In genomic region chr22:17888855-17889254, GRCh38 we compare ENCODE assay signal across 14 cellular contexts.
A peak's percentile ranks its signal among the peaks of the same experiment; 100 is the strongest.
DNase-seq lines count a peak whose midpoint lies in the region; ATAC-seq, FAIRE-seq and TF ChIP-seq lines count a peak whose summit lies in the region.
"Had no signal": no experiment of that assay in that cellular context is flagged by ENCODE, and none has a peak within 500 bp of the region (broad histone marks: within the 10 kb centered on the region; RNA-seq: fewer than 3 reads in every experiment).

No MANE protein-coding gene starts in this region.

- no peak overlapping the region for H3K56ac ChIP-seq in mesendoderm (ENCODE audit: low read length)

- no peak overlapping the region for H2AFZ ChIP-seq in OCI-LY7 (ENCODE audit: low read length)
- H2AFZ ChIP-seq in endothelial cell of umbilical vein (ENCODE audit: low read depth, low read length) = no peak overlapping the region

- H3K27ac ChIP-seq in OCI-LY7 (ENCODE audit: low read depth, low read length, poor library complexity, severe bottlenecking) (no peak overlapping the region), endothelial cell of umbilical vein (ENCODE audit: insufficient read depth, low read depth, low read length) (no peak overlapping the region), mesendoderm (ENCODE audit: low read depth, low read length) (no peak overlapping the region), testis (no peak overlapping the region)
- no peak overlapping the region for H3K27ac ChIP-seq in naive thymus-derived CD4-positive, alpha-beta T cell (ENCODE audit: low read depth, low read length)
- H3K27ac ChIP-seq: BLaER1, SJCRH30 had no signal

- H4K5ac ChIP-seq in mesendoderm (ENCODE audit: low read length) = no peak overlapping the region

- no peaks in the 10 kb centered on the region for H3K9me3 ChIP-seq in OCI-LY7 (ENCODE audit: low read length)
- H3K9me3 ChIP-seq in endothelial cell of umbilical vein (replicated peaks; ENCODE audit: control insufficient read depth, insufficient read depth, low read length) = no peaks in the 10 kb centered on the region
- no peaks in the 10 kb centered on the region for H3K9me3 ChIP-seq in naive thymus-derived CD4-positive, alpha-beta T cell (ENCODE audit: control insufficient read depth in 2 of 3, low read length in 3 of 3)
- no peaks in the 10 kb centered on the region for H3K9me3 ChIP-seq in testis
- H3K9me3 ChIP-seq: BLaER1, SJCRH30 had no signal

- BruUV-seq in OCI-LY7 (replicated peaks; lab: Mats Ljungman, UMichigan) (no TSS peak), endothelial cell of umbilical vein (replicated peaks; lab: Mats Ljungman, UMichigan) (no TSS peak)

- FAIRE-seq in endothelial cell of umbilical vein (lab: Jason Lieb, UNC) = no peak

- no peaks in the 10 kb centered on the region for H3K9me2 ChIP-seq in OCI-LY7 (ENCODE audit: insufficient read depth, low read length)

- no peak overlapping the region for H3K4me3 ChIP-seq in AG10803 (ENCODE audit: low read length)
- H3K4me3 ChIP-seq in OCI-LY7 (ENCODE audit: low read depth, low read length, poor library complexity, severe bottlenecking) = no peak overlapping the region
- no peak overlapping the region for H3K4me3 ChIP-seq in endothelial cell of umbilical vein (replicated peaks in 1 of 3; ENCODE audit: insufficient read depth in 1 of 3, low read depth in 1 of 3, low read length in 3 of 3)
- H3K4me3 ChIP-seq in mesendoderm (ENCODE audit: low read length) = no peak overlapping the region
- no peak overlapping the region for H3K4me3 ChIP-seq in naive thymus-derived CD4-positive, alpha-beta T cell (ENCODE audit: low read length)
- H3K4me3 ChIP-seq in testis = no peak overlapping the region
- H3K4me3 ChIP-seq: BLaER1, SJCRH30 had no signal

- no peak overlapping the region for H2BK15ac ChIP-seq in mesendoderm (replicated peaks; ENCODE audit: low read depth)

- H3K27me3 ChIP-seq in endothelial cell of umbilical vein (ENCODE audit: control insufficient read depth in 2 of 2, insufficient read depth in 2 of 2, low read length in 2 of 2) (no peaks in the 10 kb centered on the region), mesendoderm (ENCODE audit: insufficient read depth, low read length, poor library complexity) (no peaks in the 10 kb centered on the region), testis (no peaks in the 10 kb centered on the region)
- no peaks in the 10 kb centered on the region for H3K27me3 ChIP-seq in naive thymus-derived CD4-positive, alpha-beta T cell (ENCODE audit: control insufficient read depth in 2 of 2, insufficient read depth in 2 of 2, low read length in 2 of 2)
- H3K27me3 ChIP-seq: BLaER1, SJCRH30 had no signal

- no peak overlapping the region for H3K23ac ChIP-seq in mesendoderm (ENCODE audit: low read length)

- no peak for ATAC-seq in naive thymus-derived CD4-positive, alpha-beta T cell
- no peak for ATAC-seq in omental fat pad (ENCODE audit: low FRiP score)
- ATAC-seq: natural killer cell treated with Interleukin-12 subunit alpha and Interleukin-12 subunit beta and Interleukin-15 and Interleukin-18, amount 100 ng/mL, for 72 hours had no signal

- no peak overlapping the region for H3K4me2 ChIP-seq in OCI-LY7 (ENCODE audit: low read length)
- no peak overlapping the region for H3K4me2 ChIP-seq in endothelial cell of umbilical vein (ENCODE audit: insufficient read depth, low read length)
- no peak overlapping the region for H3K4me2 ChIP-seq in mesendoderm (ENCODE audit: low read length)
- H3K4me2 ChIP-seq: BLaER1 had no signal

- no peaks in the 10 kb centered on the region for H3K4me1 ChIP-seq in OCI-LY7 (ENCODE audit: insufficient read depth, low read length, poor library complexity, severe bottlenecking)
- H3K4me1 ChIP-seq in endothelial cell of umbilical vein (ENCODE audit: control insufficient read depth, extremely low read depth, insufficient read depth, low read length) = no peaks in the 10 kb centered on the region
- no peaks in the 10 kb centered on the region for H3K4me1 ChIP-seq in mesendoderm (ENCODE audit: control insufficient read depth, low read depth, low read length)
- no peaks in the 10 kb centered on the region for H3K4me1 ChIP-seq in naive thymus-derived CD4-positive, alpha-beta T cell (ENCODE audit: control insufficient read depth in 2 of 2, insufficient read depth in 2 of 2, low read length in 2 of 2)
- peaks cover 5% of the 10 kb centered on the region for H3K4me1 ChIP-seq in testis

- no CpG with 5 or more reads among the region's 7 CpGs for WGBS in mesendoderm (ENCODE audit: extremely low coverage, insufficient coverage, low lambda C conversion rate)
- WGBS in testis, 2 donors = 74 to 77% methylated on average over 7 of the region's 7 CpGs

- H3K79me2 ChIP-seq in OCI-LY7 (ENCODE audit: insufficient read depth, low read depth, low read length) = peaks cover 3% of the 10 kb centered on the region; the same call in 1 of the 2 replicates
- no peaks in the 10 kb centered on the region for H3K79me2 ChIP-seq in endothelial cell of umbilical vein (ENCODE audit: control insufficient read depth, insufficient read depth, low read length)
- no peaks in the 10 kb centered on the region for H3K79me2 ChIP-seq in mesendoderm (ENCODE audit: control insufficient read depth, insufficient read depth, low read length)

- no peaks in the 10 kb centered on the region for H3K27me3 Mint-ChIP-seq in naive thymus-derived CD4-positive, alpha-beta T cell
- H3K27me3 Mint-ChIP-seq: natural killer cell treated with Interleukin-12 subunit alpha and Interleukin-12 subunit beta and Interleukin-15 and Interleukin-18, amount 100 ng/mL, for 72 hours had no signal

- dilution Hi-C loops in endothelial cell of umbilical vein (cut with MboI; ENCODE audit: extremely low pct_ligation_motif_present, low sequenced_read_pairs) = no loop called here

- H3K4ac ChIP-seq in mesendoderm (ENCODE audit: low read depth, low read length) = no peak overlapping the region

- H3K9me3 Mint-ChIP-seq in naive thymus-derived CD4-positive, alpha-beta T cell = no peaks in the 10 kb centered on the region
- H3K9me3 Mint-ChIP-seq: natural killer cell treated with Interleukin-12 subunit alpha and Interleukin-12 subunit beta and Interleukin-15 and Interleukin-18, amount 100 ng/mL, for 72 hours had no signal

- POLR2A ChIA-PET in OCI-LY7 (lab: Charles Lee) (interaction anchor here (1.1 to 1.5 kb wide), 4 partner anchors 10 to 189 kb away, joined by 3 to 4 read pairs (median 4); partner anchors contain the start of gene PEX26), endothelial cell of umbilical vein (lab: Charles Lee) (no interaction called here)
- POLR2A ChIA-PET in naive thymus-derived CD4-positive, alpha-beta T cell (lab: Charles Lee) = no interaction called here

- TF ChIP-seq POLR2A in endothelial cell of umbilical vein (IDR thresholded peaks at IDR 0.05; ENCODE audit: low read depth, low read length) (no peak), testis (IDR thresholded peaks at IDR 0.05) (no peak)

- no peak overlapping the region for H3K27ac Mint-ChIP-seq in naive thymus-derived CD4-positive, alpha-beta T cell
- H3K27ac Mint-ChIP-seq: natural killer cell treated with Interleukin-12 subunit alpha and Interleukin-12 subunit beta and Interleukin-15 and Interleukin-18, amount 100 ng/mL, for 72 hours had no signal

- H3K36me3 ChIP-seq in OCI-LY7 (ENCODE audit: insufficient read depth, low read length) = peaks cover 100% of the 10 kb centered on the region
- H3K36me3 ChIP-seq in endothelial cell of umbilical vein (ENCODE audit: control insufficient read depth in 2 of 2, extremely low read depth in 1 of 2, insufficient read depth in 2 of 2, low read length in 2 of 2) = peaks cover 8 to 23% of the 10 kb centered on the region in 2 experiments
- H3K36me3 ChIP-seq in mesendoderm (ENCODE audit: control insufficient read depth, insufficient read depth, low read length) = peaks cover 2% of the 10 kb centered on the region
- peaks cover 0 to 5% (median 0%) of the 10 kb centered on the region in 3 experiments for H3K36me3 ChIP-seq in naive thymus-derived CD4-positive, alpha-beta T cell (ENCODE audit: control insufficient read depth in 2 of 3, insufficient read depth in 3 of 3, low read length in 3 of 3)
- H3K36me3 ChIP-seq in testis (ENCODE audit: low read depth, missing control alignments) = no peaks in the 10 kb centered on the region

- CTCF ChIA-PET in OCI-LY7 (lab: Charles Lee; ENCODE audit: unreplicated experiment) (no interaction called here), endothelial cell of umbilical vein (lab: Charles Lee) (interaction anchor here (0.6 to 6.3 kb wide), 11 partner anchors 13 to 190 kb away, joined by 3 to 55 read pairs (median 6); partner anchors contain the start of genes MICAL3 and PEX26)
- CTCF ChIA-PET in naive thymus-derived CD4-positive, alpha-beta T cell (lab: Charles Lee) = no interaction called here

- no peak overlapping the region for H2BK120ac ChIP-seq in mesendoderm (ENCODE audit: low read depth, low read length)

- no peak overlapping the region for H4K8ac ChIP-seq in mesendoderm (ENCODE audit: low read depth, low read length)

- no peak overlapping the region for H3K9ac ChIP-seq in endothelial cell of umbilical vein (replicated peaks; ENCODE audit: extremely low read depth, insufficient read depth, low read length)
- H3K9ac ChIP-seq in mesendoderm (ENCODE audit: low read length) = no peak overlapping the region
- H3K9ac ChIP-seq: BLaER1 had no signal

- H3K36me3 Mint-ChIP-seq in naive thymus-derived CD4-positive, alpha-beta T cell = peaks cover 11 to 44% (median 14%) of the 10 kb centered on the region in 5 donors

- H3K4me3 Mint-ChIP-seq in naive thymus-derived CD4-positive, alpha-beta T cell = no peak overlapping the region
- H3K4me3 Mint-ChIP-seq: natural killer cell treated with Interleukin-12 subunit alpha and Interleukin-12 subunit beta and Interleukin-15 and Interleukin-18, amount 100 ng/mL, for 72 hours had no signal

- H3K4me1 Mint-ChIP-seq in naive thymus-derived CD4-positive, alpha-beta T cell = no peaks in the 10 kb centered on the region

- H3K79me1 ChIP-seq in mesendoderm (ENCODE audit: low read length) = no peaks in the 10 kb centered on the region

- no peak overlapping the region for H3K18ac ChIP-seq in mesendoderm (ENCODE audit: low read length)

- H3K9me1 ChIP-seq in endothelial cell of umbilical vein (replicated peaks; ENCODE audit: control insufficient read depth, extremely low read depth, insufficient read depth, low read length) = no peaks in the 10 kb centered on the region

- no peak overlapping the region for H2AK5ac ChIP-seq in mesendoderm (ENCODE audit: low read length)

- no peaks in the 10 kb centered on the region for H4K20me1 ChIP-seq in OCI-LY7 (ENCODE audit: insufficient read depth, low read length)
- H4K20me1 ChIP-seq in endothelial cell of umbilical vein (replicated peaks; ENCODE audit: control insufficient read depth, extremely low read depth, insufficient read depth, low read length) = no peaks in the 10 kb centered on the region
- H4K20me1 ChIP-seq: BLaER1 had no signal

- DNase-seq in AG10803 (ENCODE audit: low read depth) = peak; percentile 16
- peak; percentile 48 for DNase-seq in OCI-LY7 (ENCODE audit: low spot score)
- DNase-seq in endothelial cell of umbilical vein (ENCODE audit: low read depth, low spot score) = peak; percentile 23
- DNase-seq in mesendoderm = peak; percentile 78
- DNase-seq in NCI-H748 (lab: John Stamatoyannopoulos, UW; ENCODE audit: unreplicated experiment) = no peak
- DNase-seq in naive thymus-derived CD4-positive, alpha-beta T cell = no peak
- no peak for DNase-seq in testis
- no peak for DNase-seq in omental fat pad (ENCODE audit: low spot score)
- DNase-seq: activated CD8-positive, alpha-beta memory T cell treated with anti-CD3 and anti-CD28 coated beads, Interleukin-2, amount 50 U/mL, for 48 hours; NCI-H146; NCI-H69; SJCRH30 had no signal

- intact Hi-C loops in OCI-LY7 (cut with micrococcal nuclease; ENCODE audit: unreplicated experiment) = loop anchor here (2.0 kb wide), 1 partner anchor 188 kb away; the partner anchor contains the start of gene PEX26
- intact Hi-C loops in endothelial cell of umbilical vein (cut with micrococcal nuclease) = loop anchor here (2.0 to 5.0 kb wide), 2 partner anchors 133 to 188 kb away; partner anchors contain the start of genes MICAL3 and PEX26
- intact Hi-C loops in naive thymus-derived CD4-positive, alpha-beta T cell (cut with micrococcal nuclease) = loop anchor here in 1 of 2 donors (5.0 kb wide), 1 partner anchor 188 kb away; the partner anchor contains the start of gene PEX26
- intact Hi-C loops in testis (cut with DNase I; ENCODE audit: low total_unique reads) = no loop called here

- H2BK5ac ChIP-seq in mesendoderm (ENCODE audit: low read length) = no peak overlapping the region

- TF ChIP-seq CTCF in AG10803 (conservative IDR thresholded peaks at IDR 0.05; ENCODE audit: low read length) = peak; percentile 43
- peak; percentile 63 for TF ChIP-seq CTCF in OCI-LY7 (conservative IDR thresholded peaks at IDR 0.05; ENCODE audit: low read length)
- TF ChIP-seq CTCF in endothelial cell of umbilical vein (IDR thresholded peaks at IDR 0.05; ENCODE audit: extremely low read depth in 1 of 2, insufficient read depth in 1 of 2, low read depth in 1 of 2, low read length in 2 of 2) = peak; percentile 22 to 50
- TF ChIP-seq CTCF in testis (IDR thresholded peaks at IDR 0.05) = no peak
- no peak for TF ChIP-seq CTCF in omental fat pad (IDR thresholded peaks at IDR 0.05)

Comparison
In these comparisons a context has a peak if more than half of its experiments do, and no peak if none do; other contexts are left out.
1. DNase-seq: peak in AG10803 (single experiment), OCI-LY7 (single experiment), endothelial cell of umbilical vein (single experiment) and mesendoderm (single experiment); none in NCI-H748 (single experiment), naive thymus-derived CD4-positive, alpha-beta T cell (0 of 9), testis (single experiment) and omental fat pad (single experiment).
2. CTCF ChIP-seq: peak in AG10803 (single experiment), OCI-LY7 (single experiment) and endothelial cell of umbilical vein (2 of 2); none in testis (0 of 3) and omental fat pad (0 of 3).